ENCODE assay signal across 9 cellular contexts in the genomic region with DNA sequence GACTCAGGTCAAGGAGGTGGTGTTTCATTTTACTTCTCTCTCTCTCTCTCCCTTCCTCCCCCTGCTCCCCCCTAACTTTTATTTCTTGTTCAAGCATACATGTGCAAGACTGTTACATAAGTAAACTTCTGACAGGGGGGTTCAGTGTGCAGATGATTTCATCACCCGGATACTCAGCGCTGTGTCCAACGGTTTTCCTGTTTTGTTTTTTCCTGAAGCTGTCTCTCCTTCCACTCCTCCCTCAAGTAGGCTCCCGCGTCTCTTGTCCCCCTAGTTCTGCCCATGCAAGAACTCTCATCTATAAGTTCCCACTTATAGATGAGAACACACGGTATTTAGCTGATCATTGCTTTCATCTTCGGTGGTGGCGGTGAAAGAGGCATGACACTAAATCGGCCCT.
"Had no signal": no experiment of that assay in that cellular context is flagged by ENCODE, and none has a peak within 500 bp of the region (broad histone marks: within the 10 kb centered on the region; RNA-seq: fewer than 3 reads in every experiment).

No MANE protein-coding gene starts in this region.

- H3K27ac ChIP-seq: GM23248 had no signal

- H3K4me3 ChIP-seq: GM23248, HAP-1 had no signal

- H3K9me3 Mint-ChIP-seq: HFFc6 had no signal

- H3K9me3 ChIP-seq: HAP-1 had no signal

- DNase-seq: GM23248, GOT3, H9, HCEC 1CT, HFFc6 had no signal

- FAIRE-seq: H1, H54 had no signal

- H3K4me1 Mint-ChIP-seq: H9 had no signal

- H3K9ac ChIP-seq: GM23248 had no signal

- H3K27ac Mint-ChIP-seq: H9, HFFc6 had no signal

- H3K4me3 Mint-ChIP-seq: H9, HFFc6 had no signal

- H2AFZ ChIP-seq: GM23248 had no signal

- H3K36me3 ChIP-seq: HAP-1 had no signal

- ATAC-seq: HCT116 had no signal

- H3K4me1 ChIP-seq: HAP-1 had no signal
